Comparison of ENCODE assay signal across 17 cellular contexts in the genomic region with DNA sequence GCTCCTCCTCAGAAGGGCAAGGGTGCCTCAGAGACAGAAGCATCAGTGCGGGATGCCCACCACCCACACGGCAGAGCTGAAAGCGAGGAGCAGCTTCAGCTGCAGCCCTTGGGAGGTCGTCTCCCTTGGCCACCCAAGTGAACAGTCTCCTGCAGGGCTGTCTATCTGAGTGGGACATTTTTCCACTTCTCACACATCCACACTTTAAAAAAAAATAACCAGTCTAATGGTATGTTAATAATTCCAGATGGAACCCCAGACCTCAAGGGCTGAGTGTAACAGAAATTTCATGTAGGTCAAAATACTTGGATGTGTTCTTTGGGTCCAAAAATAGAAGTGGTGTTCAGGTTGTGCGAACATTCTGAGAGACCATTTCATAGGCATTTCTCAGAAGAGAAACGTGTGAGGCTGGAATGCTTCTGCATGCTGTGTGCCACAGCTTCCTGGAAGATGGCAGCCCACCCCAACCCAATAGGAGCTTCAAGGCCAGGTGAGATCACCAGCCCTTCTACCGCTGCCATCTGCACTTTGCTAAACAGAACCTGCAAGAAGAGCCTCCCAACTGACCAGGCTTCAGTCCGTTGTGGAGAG.
"Had no signal": no experiment of that assay in that cellular context is flagged by ENCODE, and none has a peak within 500 bp of the region (broad histone marks: within the 10 kb centered on the region; RNA-seq: fewer than 3 reads in every experiment).

No MANE protein-coding gene starts in this region.

- H3K9ac ChIP-seq: parathyroid adenoma had no signal

- H3K9me3 ChIP-seq: heart right ventricle, prostate gland, right lobe of liver, stomach had no signal

- H3K27ac ChIP-seq: foreskin keratinocyte, heart right ventricle, parathyroid adenoma, prostate gland, right lobe of liver, spleen, stomach had no signal

- H3K36me3 Mint-ChIP-seq: natural killer cell had no signal

- H2AFZ ChIP-seq: parathyroid adenoma had no signal

- H3K4me3 ChIP-seq: heart right ventricle, prostate gland, right lobe of liver, spleen, stomach had no signal

- H3K4me3 Mint-ChIP-seq: dendritic cell treated with granulocyte-macrophage colony-stimulating factor and Interleukin-4, amounts not matched to agents 40 ng/mL and 50 ng/mL, for 4 days; natural killer cell had no signal

- H3K79me2 ChIP-seq: parathyroid adenoma had no signal

- H3K4me1 Mint-ChIP-seq: natural killer cell had no signal

- H3K27me3 ChIP-seq: foreskin keratinocyte, right lobe of liver, spleen had no signal

- H3K27me3 Mint-ChIP-seq: dendritic cell treated with granulocyte-macrophage colony-stimulating factor and Interleukin-4, amounts not matched to agents 40 ng/mL and 50 ng/mL, for 4 days had no signal

- ATAC-seq: foreskin keratinocyte, heart right ventricle, left lobe of liver, natural killer cell, right lobe of liver had no signal

- H3K4me1 ChIP-seq: foreskin keratinocyte, prostate gland, right lobe of liver, stomach had no signal

- H3K27ac Mint-ChIP-seq: dendritic cell treated with granulocyte-macrophage colony-stimulating factor and Interleukin-4, amounts not matched to agents 40 ng/mL and 50 ng/mL, for 4 days; natural killer cell had no signal

- H3K36me3 ChIP-seq: heart right ventricle, prostate gland, right lobe of liver, spleen, stomach had no signal

- DNase-seq: central memory CD4-positive, alpha-beta T cell; foreskin keratinocyte; heart right ventricle; mammary epithelial cell; natural killer cell; right lobe of liver; spleen; stimulated activated CD4-positive, alpha-beta T cell treated with anti-CD3 and anti-CD28 coated beads, Interleukin-15, amount 100 ng/mL, for 24 hours; stimulated activated CD4-positive, alpha-beta T cell treated with anti-CD3 and anti-CD28 coated beads, Interleukin-1b, Interleukin-23, amount 100 ng/mL, for 48 hours; stimulated activated CD4-positive, alpha-beta T cell treated with anti-CD3 and anti-CD28 coated beads, Interleukin-4, amount 100 ng/mL, for 4 hours; stimulated activated naive CD4-positive, alpha-beta T cell; stomach; trophoblast cell had no signal
